Comparison of ENCODE assay signal across 9 cellular contexts in genomic region chr13:70613295-70613694, GRCh38.
DNase-seq lines count a peak whose midpoint lies in the region; ATAC-seq, FAIRE-seq and TF ChIP-seq lines count a peak whose summit lies in the region.
"Had no signal": no experiment of that assay in that cellular context is flagged by ENCODE, and none has a peak within 500 bp of the region (broad histone marks: within the 10 kb centered on the region; RNA-seq: fewer than 3 reads in every experiment).

No MANE protein-coding gene starts in this region.

- H2AFZ ChIP-seq in mammary epithelial cell (ENCODE audit: low read depth, low read length) = no peak overlapping the region

- H3K4me3 ChIP-seq in mammary epithelial cell (replicated peaks in 1 of 3; ENCODE audit: insufficient read depth in 1 of 3, low read depth in 2 of 3, low read length in 3 of 3) (no peak overlapping the region), pancreas (no peak overlapping the region)

- H3K27me3 ChIP-seq in mammary epithelial cell (ENCODE audit: insufficient read depth, low read length) = no peaks in the 10 kb centered on the region
- H3K27me3 ChIP-seq in pancreas = peaks cover 0 to 5% (median 0%) of the 10 kb centered on the region in 4 donors

- in situ Hi-C loops in mammary epithelial cell (cut with MboI; ENCODE audit: low sequenced_read_pairs in 2 of 2) = no loop called here

- no peak for FAIRE-seq in pancreas (lab: Jason Lieb, UNC)

- ATAC-seq in HG03025 (IDR thresholded peaks at IDR 0.05; ENCODE audit: low FRiP score, unreplicated experiment) = no peak
- no peak for ATAC-seq in pancreas
- ATAC-seq: naive thymus-derived CD4-positive, alpha-beta T cell had no signal

- H3K36me3 ChIP-seq in mammary epithelial cell (ENCODE audit: insufficient read depth, low read length) (no peaks in the 10 kb centered on the region), pancreas (no peaks in the 10 kb centered on the region)

- dilution Hi-C loops in mammary epithelial cell (cut with HindIII; ENCODE audit: low sequenced_read_pairs) = no loop called here

- H3K79me2 ChIP-seq in mammary epithelial cell (ENCODE audit: insufficient read depth, low read length) = no peaks in the 10 kb centered on the region

- CTCF ChIA-PET in mammary epithelial cell (lab: Charles Lee; ENCODE audit: low non-redundant PET) = no interaction called here

- no peak overlapping the region for H3K9ac ChIP-seq in mammary epithelial cell (ENCODE audit: insufficient read depth, low read length)

- H3K9me3 ChIP-seq in mammary epithelial cell (replicated peaks; ENCODE audit: insufficient read depth, low read length) (no peaks in the 10 kb centered on the region), pancreas (no peaks in the 10 kb centered on the region)

- BruUV-seq in mammary epithelial cell (replicated peaks; lab: Mats Ljungman, UMichigan) = no TSS peak

- no peak overlapping the region for H3K27ac ChIP-seq in mammary epithelial cell (ENCODE audit: insufficient read depth, low read depth, low read length)
- no peak overlapping the region for H3K27ac ChIP-seq in pancreas

- H3K4me1 ChIP-seq in mammary epithelial cell (ENCODE audit: insufficient read depth, low read length) = no peaks in the 10 kb centered on the region
- H3K4me1 ChIP-seq in pancreas = no peaks in the 10 kb centered on the region

- H4K20me1 ChIP-seq in mammary epithelial cell (ENCODE audit: insufficient read depth, low read length) = no peaks in the 10 kb centered on the region

- H3K4me2 ChIP-seq in mammary epithelial cell (ENCODE audit: insufficient read depth, low read depth, low read length) = no peak overlapping the region

- TF ChIP-seq CTCF in mammary epithelial cell (conservative IDR thresholded peaks at IDR 0.05 in 1 of 2, IDR thresholded peaks at IDR 0.05 in 1 of 2; ENCODE audit: extremely low read depth in 1 of 2, insufficient read depth in 1 of 2, low read depth in 1 of 2, low read length in 2 of 2) (peak; percentile 19 to 38), pancreas (IDR thresholded peaks at IDR 0.05) (no peak)

- peak; percentile 39 for DNase-seq in NCI-H1092 treated with DMSO at 0.1 percent for 48 hours (lab: John Stamatoyannopoulos, UW)
- DNase-seq in NCI-H1092 (lab: John Stamatoyannopoulos, UW) = no peak
- peak; percentile 33 for DNase-seq in NCI-H524 treated with DMSO at 0.1 percent for 48 hours (lab: John Stamatoyannopoulos, UW)
- no peak for DNase-seq in mammary epithelial cell
- peak; percentile 9 for DNase-seq in pons (ENCODE audit: low spot score)
- DNase-seq in stimulated activated CD8-positive, alpha-beta memory T cell treated with anti-CD3 and anti-CD28 coated beads, Interleukin-4, amount 100 ng/mL, for 48 hours = no peak
- no peak for DNase-seq in pancreas
- DNase-seq: naive thymus-derived CD4-positive, alpha-beta T cell had no signal

- intact Hi-C loops in mammary epithelial cell (cut with micrococcal nuclease) = no loop called here
- intact Hi-C loops in pancreas (cut with DNase I) = no loop called here

- 86% methylated on average over 1 of the region's 1 CpG for WGBS in mammary epithelial cell (ENCODE audit: low coverage, missing lambda C conversion rate)
- WGBS in pancreas, 2 donors = 57 to 72% methylated on average over 1 of the region's 1 CpG

Comparison
In these comparisons a context has a peak if more than half of its experiments do, and no peak if none do; other contexts are left out.
1. DNase-seq: peak in NCI-H1092 treated with DMSO at 0.1 percent for 48 hours (single experiment), NCI-H524 treated with DMSO at 0.1 percent for 48 hours (single experiment) and pons (single experiment); none in NCI-H1092 (single experiment), mammary epithelial cell (single experiment), stimulated activated CD8-positive, alpha-beta memory T cell treated with anti-CD3 and anti-CD28 coated beads, Interleukin-4, amount 100 ng/mL, for 48 hours (single experiment) and pancreas (0 of 6).
2. CTCF ChIP-seq: peak in mammary epithelial cell (2 of 2); none in pancreas (0 of 4).